19 cellular contexts compared by ENCODE assay signal in the genomic region with DNA sequence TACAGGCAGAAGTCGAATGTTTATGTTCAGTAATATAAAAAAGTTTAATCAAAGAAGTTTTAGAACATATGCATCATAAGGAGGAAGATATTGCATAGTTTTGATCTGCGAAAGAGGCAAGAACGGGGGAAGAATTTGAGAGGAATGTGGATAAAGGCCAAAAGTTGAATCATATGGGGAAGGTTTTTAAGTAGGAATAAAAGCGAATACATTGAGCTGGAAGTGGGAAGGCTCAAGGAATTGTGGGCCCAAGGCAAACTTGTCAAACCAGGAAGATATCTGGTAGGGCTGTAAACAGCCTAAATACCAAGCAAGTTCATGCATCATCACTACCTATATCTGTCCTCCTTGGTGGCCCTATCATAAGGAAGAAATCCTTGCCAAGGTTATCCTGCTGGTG.
DNase-seq lines count a peak whose midpoint lies in the region; ATAC-seq, FAIRE-seq and TF ChIP-seq lines count a peak whose summit lies in the region.
"Had no signal": no experiment of that assay in that cellular context is flagged by ENCODE, and none has a peak within 500 bp of the region (broad histone marks: within the 10 kb centered on the region; RNA-seq: fewer than 3 reads in every experiment).

No MANE protein-coding gene starts in this region.

- no peaks in the 10 kb centered on the region for H3K36me3 ChIP-seq in bronchial epithelial cell (ENCODE audit: control insufficient read depth, insufficient read depth, low read length)
- H3K36me3 ChIP-seq: esophagus squamous epithelium, thyroid gland had no signal

- H3K27ac ChIP-seq in foreskin keratinocyte = no peak overlapping the region
- H3K27ac ChIP-seq: thyroid gland had no signal

- H3K4me1 ChIP-seq in foreskin keratinocyte = peaks cover 23% of the 10 kb centered on the region

- FAIRE-seq in bronchial epithelial cell (lab: Jason Lieb, UNC) = no peak

- peak; percentile 56 for ATAC-seq in foreskin keratinocyte
- ATAC-seq in GM21576 (IDR thresholded peaks at IDR 0.05; ENCODE audit: unreplicated experiment) = no peak
- ATAC-seq: Panc1; stimulated activated naive B cell treated with anti-CD40 and anti-IgM and Interleukin-4, amounts not matched to agents 10 μg/mL and 1 μg/mL and 100 μg/mL, for 72 hours had no signal

- POLR2A ChIA-PET in AG04449 (lab: Yijun Ruan, JAX) = no interaction called here

- DNase-seq in AG04449 (ENCODE audit: low read depth, low spot score) (peak; percentile 82), NCI-H226 (peak; percentile 62), bronchial epithelial cell (ENCODE audit: low read depth) (peak; percentile 72), foreskin keratinocyte (peak; percentile 66 to 86), Ammon's horn (ENCODE audit: low spot score) (no peak), NOMO-1 treated with dmso at 0.1 percent for 144 hours (lab: John Stamatoyannopoulos, UW; ENCODE audit: unreplicated experiment) (no peak), inferior parietal cortex (ENCODE audit: extremely low spot score) (no peak)
- DNase-seq: 8988T; activated CD4-positive, alpha-beta T cell treated with anti-CD3 and anti-CD28 coated beads for 48 hours; activated gamma-delta T cell; C1 segment of cervical spinal cord; esophagus squamous epithelium; left cardiac atrium; NCI-H1417; NCI-H774; stimulated activated naive B cell treated with anti-CD40 and anti-IgM and Interleukin-4, amounts not matched to agents 10 μg/mL and 1 μg/mL and 100 μg/mL, for 72 hours; thyroid gland had no signal

- H3K27me3 ChIP-seq in bronchial epithelial cell (ENCODE audit: control insufficient read depth, insufficient read depth, low read length) (no peaks in the 10 kb centered on the region), foreskin keratinocyte (no peaks in the 10 kb centered on the region)
- H3K27me3 ChIP-seq: esophagus squamous epithelium, thyroid gland had no signal

- H3K4me3 ChIP-seq in AG04449 (ENCODE audit: low read depth, low read length) = no peak overlapping the region
- H3K4me3 ChIP-seq in bronchial epithelial cell (ENCODE audit: low read depth, low read length) = no peak overlapping the region
- H3K4me3 ChIP-seq: esophagus squamous epithelium, thyroid gland had no signal

- TF ChIP-seq CTCF in AG04449 (IDR thresholded peaks at IDR 0.05; ENCODE audit: insufficient read depth, low read length, missing control alignments) (no peak), bronchial epithelial cell (IDR thresholded peaks at IDR 0.05; ENCODE audit: insufficient read depth, low read length, severe bottlenecking) (no peak), foreskin keratinocyte (conservative IDR thresholded peaks at IDR 0.05) (no peak)

- CTCF ChIA-PET in AG04449 (lab: Yijun Ruan, JAX) = no interaction called here

Comparison
In these comparisons a context has a peak if more than half of its experiments do, and no peak if none do; other contexts are left out.
1. DNase-seq: peak in AG04449 (single experiment), NCI-H226 (single experiment), bronchial epithelial cell (single experiment) and foreskin keratinocyte (2 of 2); none in Ammon's horn (single experiment), NOMO-1 treated with dmso at 0.1 percent for 144 hours (single experiment) and inferior parietal cortex (single experiment).